Comparison of ENCODE assay signal across 34 cellular contexts in genomic region chr19:4552546-4552819, GRCh38. TPM values are rescaled to one million over a fixed set of nuclear protein-coding genes. Genes with fewer than 3 reads are reported as not detected.
"Had no signal": no experiment of that assay in that cellular context is flagged by ENCODE, and none has a peak within 500 bp of the region (broad histone marks: within the 10 kb centered on the region; RNA-seq: fewer than 3 reads in every experiment).

No MANE protein-coding gene starts in this region.

- H3K27ac ChIP-seq: neural progenitor cell, ovary, parathyroid adenoma, psoas muscle, skin epidermis, spleen, suprapubic skin, testis, tibial artery, transverse colon, upper lobe of right lung, uterus had no signal

- H3K4me1 ChIP-seq: neural progenitor cell, parathyroid adenoma, psoas muscle, suprapubic skin, testis, tibial artery, upper lobe of right lung, uterus had no signal

- ATAC-seq: naive thymus-derived CD4-positive, alpha-beta T cell; natural killer cell; psoas muscle; right cardiac atrium; sciatic nerve; stimulated activated memory B cell treated with anti-CD40 and anti-IgM and Interleukin-4, amounts not matched to agents 10 μg/mL and 1 μg/mL and 100 μg/mL, for 72 hours; stimulated activated naive CD8-positive, alpha-beta T cell treated with anti-CD3 and anti-CD28 coated beads, Interleukin-15, amount 100 ng/mL, for 72 hours; stimulated activated naive CD8-positive, alpha-beta T cell treated with anti-CD3 and anti-CD28 coated beads, Interleukin-15, Interleukin-2, amounts not matched to agents 100 U/mL and 50 U/mL, for 24 hours; upper lobe of right lung had no signal

- H3K36me3 ChIP-seq: neural progenitor cell, ovary, suprapubic skin, tibial artery, transverse colon, uterus had no signal

- H3K4me3 Mint-ChIP-seq: natural killer cell; nephron; neural progenitor cell; stimulated activated memory B cell treated with anti-CD40 and anti-IgM and Interleukin-4, amounts not matched to agents 10 μg/mL and 1 μg/mL and 100 μg/mL, for 72 hours; stimulated activated naive CD8-positive, alpha-beta T cell treated with anti-CD3 and anti-CD28 coated beads, Interleukin-15, amount 100 ng/mL, for 72 hours; type B pancreatic cell had no signal

- H3K27ac Mint-ChIP-seq: naive thymus-derived CD4-positive, alpha-beta T cell; natural killer cell; nephron; neural progenitor cell; progenitor cell of endocrine pancreas; stimulated activated memory B cell treated with anti-CD40 and anti-IgM and Interleukin-4, amounts not matched to agents 10 μg/mL and 1 μg/mL and 100 μg/mL, for 72 hours; stimulated activated naive CD8-positive, alpha-beta T cell treated with anti-CD3 and anti-CD28 coated beads, Interleukin-15, amount 100 ng/mL, for 72 hours; type B pancreatic cell had no signal

- H3K9me3 ChIP-seq: ovary, psoas muscle, spleen, suprapubic skin, testis, tibial artery, transverse colon, upper lobe of right lung, uterus had no signal

- H3K4me3 ChIP-seq: neural progenitor cell, ovary, psoas muscle, skin epidermis, smooth muscle cell, spleen, suprapubic skin, testis, tibial artery, transverse colon, upper lobe of right lung, uterus had no signal

- H3K27me3 ChIP-seq: neural progenitor cell, ovary, testis, upper lobe of right lung, uterus had no signal

- H3K9me3 Mint-ChIP-seq: nephron, neural progenitor cell, type B pancreatic cell had no signal

- H3K4me2 ChIP-seq: neural progenitor cell, smooth muscle cell had no signal

- H3K4me1 Mint-ChIP-seq: nephron had no signal

- DNase-seq: naive thymus-derived CD4-positive, alpha-beta T cell; natural killer cell; occipital lobe; posterior cingulate gyrus; psoas muscle; right cardiac atrium; spleen; stimulated activated CD4-positive, alpha-beta T cell treated with anti-CD3 and anti-CD28 coated beads, Interleukin-12 subunit alpha, Interleukin-12 subunit beta, amount 100 ng/mL, for 4 hours; stimulated activated CD4-positive, alpha-beta T cell treated with anti-CD3 and anti-CD28 coated beads, Interleukin-1b, Interleukin-23, amount 100 ng/mL, for 48 hours; stimulated activated CD4-positive, alpha-beta T cell treated with anti-CD3 and anti-CD28 coated beads, Interleukin-4, amount 100 ng/mL, for 1 hour; stimulated activated CD4-positive, alpha-beta T cell treated with anti-CD3 and anti-CD28 coated beads, Interleukin-4, amount 100 ng/mL, for 4 hours; stimulated activated CD8-positive, alpha-beta memory T cell treated with anti-CD3 and anti-CD28 coated beads, Interleukin-4, amount 100 ng/mL, for 48 hours; stimulated activated naive CD4-positive, alpha-beta T cell; stimulated activated naive CD8-positive, alpha-beta T cell treated with anti-CD3 and anti-CD28 coated beads, Interleukin-15, amount 100 ng/mL, for 72 hours; stimulated activated naive CD8-positive, alpha-beta T cell treated with anti-CD3 and anti-CD28 coated beads, Interleukin-15, Interleukin-2, amounts not matched to agents 100 U/mL and 50 U/mL, for 24 hours; substantia nigra; testis; tibial artery; transverse colon; upper lobe of right lung; uterus had no signal

- H3K9ac ChIP-seq: neural progenitor cell, parathyroid adenoma had no signal

- H3K79me2 ChIP-seq: parathyroid adenoma had no signal

- H2AFZ ChIP-seq: neural progenitor cell, parathyroid adenoma had no signal

- H3K36me3 Mint-ChIP-seq: natural killer cell; stimulated activated memory B cell treated with anti-CD40 and anti-IgM and Interleukin-4, amounts not matched to agents 10 μg/mL and 1 μg/mL and 100 μg/mL, for 72 hours; type B pancreatic cell had no signal

- H3K27me3 Mint-ChIP-seq: progenitor cell of endocrine pancreas; stimulated activated naive CD8-positive, alpha-beta T cell treated with anti-CD3 and anti-CD28 coated beads, Interleukin-15, amount 100 ng/mL, for 72 hours; type B pancreatic cell had no signal

RNA-seq across cellular contexts. Expression of gene SEMA6B, which starts 7.0 kb away (rescaled TPM):
- polyA plus RNA-seq: naive thymus-derived CD4-positive, alpha-beta T cell had no signal

RNA-seq across cellular contexts. Expression of gene LRG1, which starts 12.6 kb away (rescaled TPM):
- total RNA-seq: occipital lobe, osteoblast, smooth muscle cell had no signal
- polyA plus RNA-seq: neural cell, smooth muscle cell had no signal

RNA-seq across cellular contexts. Expression of gene PLIN5, which starts 17.5 kb away (rescaled TPM):
- total RNA-seq: smooth muscle cell had no signal
- polyA plus RNA-seq: smooth muscle cell had no signal

RNA-seq across cellular contexts. Expression of gene PLIN4, which starts 34.2 kb away (rescaled TPM):
- total RNA-seq: smooth muscle cell had no signal
- polyA plus RNA-seq: neural cell had no signal
